In genomic region chr15:87609474-87609873, GRCh38 we compare ENCODE assay signal across 10 cellular contexts.
DNase-seq lines count a peak whose midpoint lies in the region; ATAC-seq lines count a peak whose summit lies in the region.
"Had no signal": no experiment of that assay in that cellular context is flagged by ENCODE, and none has a peak within 500 bp of the region (broad histone marks: within the 10 kb centered on the region; RNA-seq: fewer than 3 reads in every experiment).

No MANE protein-coding gene starts in this region.

- no peak for ATAC-seq in GM21576 (IDR thresholded peaks at IDR 0.05; ENCODE audit: unreplicated experiment)
- no peak for ATAC-seq in GM19455 (IDR thresholded peaks at IDR 0.05; ENCODE audit: unreplicated experiment)

- peak overlapping the region; percentile 90 for H3K27ac ChIP-seq in mesenchymal stem cell (ENCODE audit: low read length, poor library complexity, severe bottlenecking)

- H4K91ac ChIP-seq in mesenchymal stem cell (ENCODE audit: low read length): no peak overlapping the region

- H4K8ac ChIP-seq in mesenchymal stem cell (ENCODE audit: low read length): no peak overlapping the region

- DNase-seq in AG08396 (ENCODE audit: low spot score): peak; percentile 51
- peak; percentile 49 for DNase-seq in MV-4-11 (lab: John Stamatoyannopoulos, UW)
- peak; percentile 57 for DNase-seq in dedifferentiated amniotic fluid mesenchymal stem cell (ENCODE audit: extremely low spot score)
- peak; percentile 96 for DNase-seq in mesenchymal stem cell
- DNase-seq in activated T-cell treated with anti-CD3 and anti-CD28 coated beads for 4 hours: no peak
- DNase-seq in stimulated activated CD4-positive, alpha-beta T cell treated with anti-CD3 and anti-CD28 coated beads, Interleukin-2, amount 100 ng/mL, for 24 hours: no peak
- DNase-seq: activated CD4-positive, alpha-beta T cell treated with anti-CD3 and anti-CD28 coated beads for 4 hours; CD4-positive, alpha-beta T cell had no signal

- H2AK5ac ChIP-seq in mesenchymal stem cell (ENCODE audit: low read length, severe bottlenecking): no peak overlapping the region

- H2AFZ ChIP-seq in mesenchymal stem cell (ENCODE audit: low read depth, low read length): no peak overlapping the region

- H3K27me3 ChIP-seq in mesenchymal stem cell (ENCODE audit: control insufficient read depth in 1 of 2, insufficient read depth in 1 of 2, low read length in 2 of 2): no peaks in the 10 kb centered on the region

- no peak overlapping the region for H3K9ac ChIP-seq in mesenchymal stem cell (ENCODE audit: low read length)

- no peak overlapping the region for H2BK120ac ChIP-seq in mesenchymal stem cell (ENCODE audit: low read depth, low read length)

- no peak overlapping the region for H2BK12ac ChIP-seq in mesenchymal stem cell (ENCODE audit: low read length in 2 of 2)

- no peak overlapping the region for H3K23ac ChIP-seq in mesenchymal stem cell (ENCODE audit: low read length in 2 of 2)

- no peak overlapping the region for H3K4me2 ChIP-seq in mesenchymal stem cell (ENCODE audit: low read length, poor library complexity, severe bottlenecking)

- H3K36me3 ChIP-seq in mesenchymal stem cell (ENCODE audit: control insufficient read depth in 1 of 2, insufficient read depth in 2 of 2, low read depth in 1 of 2, low read length in 2 of 2): no peaks in the 10 kb centered on the region

- H2BK5ac ChIP-seq in mesenchymal stem cell (ENCODE audit: low read depth, low read length, poor library complexity, severe bottlenecking): no peak overlapping the region

- no peak overlapping the region for H2BK15ac ChIP-seq in mesenchymal stem cell (ENCODE audit: low read depth, poor library complexity, severe bottlenecking)

- H3K4ac ChIP-seq in mesenchymal stem cell (ENCODE audit: low read depth in 1 of 2, low read length in 2 of 2): no peak overlapping the region

- H3K9me3 ChIP-seq in mesenchymal stem cell (ENCODE audit: control insufficient read depth, low read length): no peaks in the 10 kb centered on the region

- peak overlapping the region in 1 of 2 experiments; percentile 23 for H3K4me3 ChIP-seq in mesenchymal stem cell (ENCODE audit: insufficient read depth in 1 of 2, low read depth in 1 of 2, low read length in 2 of 2)

- H3K14ac ChIP-seq in mesenchymal stem cell (ENCODE audit: low read length in 2 of 2): no peak overlapping the region

- no peaks in the 10 kb centered on the region for H3K79me1 ChIP-seq in mesenchymal stem cell (replicated peaks; ENCODE audit: low read length, poor library complexity, severe bottlenecking)

- no peak overlapping the region for H3K18ac ChIP-seq in mesenchymal stem cell (ENCODE audit: low read depth in 1 of 2, low read length in 2 of 2)

- WGBS in mesenchymal stem cell: 0% methylated on average over 1 of the region's 1 CpG

- H3K4me1 ChIP-seq in mesenchymal stem cell (ENCODE audit: control insufficient read depth, insufficient read depth, low read depth, low read length): peaks cover 6% of the 10 kb centered on the region

Comparison
In these comparisons a context has a peak if more than half of its experiments do, and no peak if none do; other contexts are left out.
1. DNase-seq: peak in AG08396 (single experiment), MV-4-11 (single experiment), dedifferentiated amniotic fluid mesenchymal stem cell (single experiment) and mesenchymal stem cell (single experiment); none in activated T-cell treated with anti-CD3 and anti-CD28 coated beads for 4 hours (single experiment) and stimulated activated CD4-positive, alpha-beta T cell treated with anti-CD3 and anti-CD28 coated beads, Interleukin-2, amount 100 ng/mL, for 24 hours (0 of 2).